Comparison of ENCODE assay signal across 9 cellular contexts in the genomic region with DNA sequence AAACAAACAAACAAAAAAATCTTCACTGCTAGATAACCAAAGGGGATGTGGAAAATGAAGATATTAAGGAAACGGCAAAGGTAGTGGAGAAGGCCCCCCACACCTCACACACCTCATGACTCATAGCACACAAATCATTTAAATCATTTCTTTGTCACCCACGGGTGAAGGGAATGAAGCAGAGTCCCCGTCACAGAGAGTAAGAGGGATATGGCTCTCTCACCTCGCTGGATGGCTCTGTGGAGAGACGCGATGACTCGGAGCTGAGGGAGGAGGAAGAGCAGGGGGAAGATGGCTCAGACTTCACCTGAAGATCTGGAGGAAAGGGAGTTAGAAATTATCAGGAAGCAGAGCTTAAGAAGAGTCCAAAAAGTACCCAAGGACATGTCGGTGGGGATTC. TPM values are rescaled to one million over a fixed set of nuclear protein-coding genes. Genes with fewer than 3 reads are reported as not detected.
DNase-seq lines count a peak whose midpoint lies in the region; ATAC-seq and TF ChIP-seq lines count a peak whose summit lies in the region.
"Had no signal": no experiment of that assay in that cellular context is flagged by ENCODE, and none has a peak within 500 bp of the region (broad histone marks: within the 10 kb centered on the region; RNA-seq: fewer than 3 reads in every experiment).

No MANE protein-coding gene starts in this region.

- H3K4me3 Mint-ChIP-seq in Caco-2 (ENCODE audit: unreplicated experiment) (peak overlapping the region; percentile 99), progenitor cell of endocrine pancreas (ENCODE audit: low read depth) (peak overlapping the region; percentile 100)

- no peaks in the 10 kb centered on the region for H3K27me3 ChIP-seq in Caco-2 (replicated peaks; ENCODE audit: control insufficient read depth, insufficient read depth, low read length)
- no peaks in the 10 kb centered on the region for H3K27me3 ChIP-seq in esophagus muscularis mucosa

- CTCF ChIA-PET in Caco-2 (lab: Charles Lee): no interaction called here

- H3K27me3 Mint-ChIP-seq in Caco-2 (ENCODE audit: insufficient read depth, unreplicated experiment) (no peaks in the 10 kb centered on the region), progenitor cell of endocrine pancreas (no peaks in the 10 kb centered on the region)

- TF ChIP-seq CTCF in Caco-2 (IDR thresholded peaks at IDR 0.05; ENCODE audit: insufficient read depth in 1 of 2, low read depth in 1 of 2, low read length in 1 of 2, severe bottlenecking in 1 of 2, unreplicated experiment in 1 of 2) (no peak), esophagus muscularis mucosa (IDR thresholded peaks at IDR 0.05) (no peak), progenitor cell of endocrine pancreas (IDR thresholded peaks at IDR 0.05; ENCODE audit: unreplicated experiment) (no peak)

- ATAC-seq in HG02678 (IDR thresholded peaks at IDR 0.05; ENCODE audit: unreplicated experiment) (no peak), HG02571 (IDR thresholded peaks at IDR 0.05; ENCODE audit: unreplicated experiment) (no peak)

- H3K4me1 Mint-ChIP-seq in Caco-2 (ENCODE audit: low read depth, unreplicated experiment) (peaks cover 20% of the 10 kb centered on the region), progenitor cell of endocrine pancreas (ENCODE audit: low read depth) (peaks cover 27% of the 10 kb centered on the region)

- H3K9me3 Mint-ChIP-seq in Caco-2 (ENCODE audit: unreplicated experiment) (no peaks in the 10 kb centered on the region), progenitor cell of endocrine pancreas (ENCODE audit: low read depth) (no peaks in the 10 kb centered on the region)

- 64% methylated on average over 8 of the region's 8 CpGs for WGBS in esophagus muscularis mucosa

- TF ChIP-seq EP300 in esophagus muscularis mucosa (IDR thresholded peaks at IDR 0.05): no peak

- no peak for TF ChIP-seq POLR2A in esophagus muscularis mucosa (IDR thresholded peaks at IDR 0.05; ENCODE audit: low read depth)

- H3K4me3 ChIP-seq in Caco-2 (ENCODE audit: low read depth, low read length): peak overlapping the region; percentile 75
- H3K4me3 ChIP-seq in esophagus muscularis mucosa: peak overlapping the region; percentile 80 to 92 (median 86)

- no peak for DNase-seq in Caco-2
- DNase-seq in RKO (ENCODE audit: low spot score): peak; percentile 44
- DNase-seq in esophagus muscularis mucosa (ENCODE audit: extremely low spot score): no peak
- no peak for DNase-seq in progenitor cell of endocrine pancreas (ENCODE audit: low spot score, unreplicated experiment)
- no peak for DNase-seq in SIG-M5 (lab: John Stamatoyannopoulos, UW)
- no peak for DNase-seq in activated effector memory CD4-positive, alpha-beta T cell treated with anti-CD3 and anti-CD28 coated beads, Interleukin-2, amount 50 U/mL, for 16 hours
- DNase-seq: NCI-H2029 had no signal

- BruUV-seq in Caco-2 (replicated peaks; lab: Mats Ljungman, UMichigan): no TSS peak

- H3K9me3 ChIP-seq in Caco-2 (no peaks in the 10 kb centered on the region), esophagus muscularis mucosa (no peaks in the 10 kb centered on the region)

- H3K36me3 ChIP-seq in Caco-2 (ENCODE audit: control insufficient read depth, insufficient read depth, low read length) (0 out of 2 replicates have a peak, but pooled peaks cover 1% of the 10 kb centered on the region), esophagus muscularis mucosa (peaks cover 28 to 52% (median 46%) of the 10 kb centered on the region in 4 donors)

- H3K27ac Mint-ChIP-seq in Caco-2 (ENCODE audit: unreplicated experiment) (peak overlapping the region; percentile 99), progenitor cell of endocrine pancreas (peak overlapping the region; percentile 99)

- intact Hi-C loops in Caco-2 (cut with micrococcal nuclease; ENCODE audit: unreplicated experiment): no loop called here
- intact Hi-C loops in esophagus muscularis mucosa (cut with DNase I): no loop called here

- H3K4me1 ChIP-seq in Caco-2 (peaks cover 17% of the 10 kb centered on the region), esophagus muscularis mucosa (peaks cover 29 to 48% (median 38%) of the 10 kb centered on the region in 4 donors)

- POLR2A ChIA-PET in Caco-2 (lab: Charles Lee): interaction anchor here (2.3 kb wide), 1 partner anchor 69 kb away, joined by 13 read pairs; no protein-coding TSS in a partner anchor

- peak overlapping the region in 3 of 4 donors; percentile 85 to 94 (median 92) for H3K27ac ChIP-seq in esophagus muscularis mucosa (replicated peaks in 1 of 4)

- H3K36me3 Mint-ChIP-seq in Caco-2 (ENCODE audit: insufficient read depth, unreplicated experiment) (peaks cover 51% of the 10 kb centered on the region), progenitor cell of endocrine pancreas (ENCODE audit: insufficient read depth) (peaks cover 19% of the 10 kb centered on the region)

RNA-seq across cellular contexts. Expression of gene ATF6B, which starts 1.2 kb away (rescaled TPM):
- 61.5 and 64.9 TPM in 2 replicates for total RNA-seq in Caco-2 (2022)
- total RNA-seq in esophagus muscularis mucosa: 10 to 100 TPM; 17.7 to 37.4 (median 27.2) TPM
- total RNA-seq in progenitor cell of endocrine pancreas: 89.4 and 95.0 TPM in 2 replicates

RNA-seq across cellular contexts. Expression of gene FKBPL, which starts 3.2 kb away (rescaled TPM):
- total RNA-seq in Caco-2 (2022) (8.9 and 9.1 TPM in 2 replicates), esophagus muscularis mucosa (1 to 10 TPM; 2.7 to 6.3 (median 3.9) TPM), progenitor cell of endocrine pancreas (8.4 and 8.7 TPM in 2 replicates)

RNA-seq across cellular contexts. Expression of gene TNXB, which starts 17.7 kb away (rescaled TPM):
- total RNA-seq in Caco-2 (2022): 2.7 and 3.9 TPM in 2 replicates
- total RNA-seq in esophagus muscularis mucosa: 100 to 1,000 TPM; 223 to 525 (median 326) TPM
- 10.3 and 14.6 TPM in 2 replicates for total RNA-seq in progenitor cell of endocrine pancreas

RNA-seq across cellular contexts. Expression of gene PRRT1, which starts 24.9 kb away (rescaled TPM):
- 2.0 and 3.6 TPM in 2 replicates for total RNA-seq in Caco-2 (2022)
- total RNA-seq in esophagus muscularis mucosa: 1 to 10 TPM; 2.7 to 4.4 (median 4.0) TPM
- total RNA-seq in progenitor cell of endocrine pancreas: 2.9 and 3.3 TPM in 2 replicates

RNA-seq across cellular contexts. Expression of gene PPT2, which starts 27.1 kb away (rescaled TPM):
- total RNA-seq in Caco-2 (2022) (80.8 and 92.5 TPM in 2 replicates), esophagus muscularis mucosa (10 to 100 TPM; 14.9 to 31.4 (median 20.8) TPM), progenitor cell of endocrine pancreas (75.5 and 80.8 TPM in 2 replicates)

Comparison
In these comparisons a context has a peak if more than half of its experiments do, and no peak if none do; other contexts are left out.
1. RNA of gene TNXB, which starts 17.7 kb away (total RNA-seq): 223 to 525 TPM in esophagus muscularis mucosa; 10.3 to 14.6 TPM in progenitor cell of endocrine pancreas and 2.7 to 3.9 TPM in Caco-2; every median in the first group is over 10 times any median in the second.